ENCODE assay signal across 8 cellular contexts in genomic region chr1:153776352-153776751, GRCh38. TPM values are rescaled to one million over a fixed set of nuclear protein-coding genes. Genes with fewer than 3 reads are reported as not detected.
DNase-seq lines count a peak whose midpoint lies in the region; ATAC-seq and TF ChIP-seq lines count a peak whose summit lies in the region.

No MANE protein-coding gene starts in this region.

- no peaks in the 10 kb centered on the region for H3K27me3 ChIP-seq in HUES6 (ENCODE audit: control insufficient read depth, insufficient read depth, low read length)
- H3K27me3 ChIP-seq in mononuclear cell (ENCODE audit: insufficient read depth, low read length), result no peaks in the 10 kb centered on the region

- no peaks in the 10 kb centered on the region for H3K9me3 Mint-ChIP-seq in central memory CD8-positive, alpha-beta T cell

- peak overlapping the region; percentile 91 for H3K9ac ChIP-seq in HUES6 (ENCODE audit: low read length)

- peak overlapping the region; percentile 99 for H3K27ac ChIP-seq in 22Rv1
- no peak overlapping the region for H3K27ac ChIP-seq in HUES6 (ENCODE audit: low read depth, low read length)

- peaks cover 27% of the 10 kb centered on the region for H3K36me3 ChIP-seq in HUES6 (ENCODE audit: control insufficient read depth, insufficient read depth, low read length)

- H3K4me1 Mint-ChIP-seq in central memory CD8-positive, alpha-beta T cell, result peaks cover 37% of the 10 kb centered on the region

- H3K4me1 ChIP-seq in HUES6 (ENCODE audit: control insufficient read depth, insufficient read depth, low read length) (peaks cover 18% of the 10 kb centered on the region), mononuclear cell (ENCODE audit: insufficient read depth, low read length) (peaks cover 63% of the 10 kb centered on the region)

- peak overlapping the region; percentile 86 for H3K4me3 Mint-ChIP-seq in central memory CD8-positive, alpha-beta T cell

- no peaks in the 10 kb centered on the region for H3K27me3 Mint-ChIP-seq in central memory CD8-positive, alpha-beta T cell

- peaks cover 8% of the 10 kb centered on the region for H3K36me3 Mint-ChIP-seq in central memory CD8-positive, alpha-beta T cell (ENCODE audit: insufficient read depth)

- no peak for DNase-seq in central memory CD8-positive, alpha-beta T cell (ENCODE audit: low spot score in 2 of 2)
- DNase-seq in midbrain (lab: John Stamatoyannopoulos, UW) (no peak), NOMO-1 (lab: John Stamatoyannopoulos, UW; ENCODE audit: unreplicated experiment in 2 of 2) (no peak), iPS-NIHi7 (ENCODE audit: extremely low spot score) (no peak)

- H3K27ac Mint-ChIP-seq in central memory CD8-positive, alpha-beta T cell (ENCODE audit: low read depth), result peak overlapping the region; percentile 73

- TF ChIP-seq CTCF in 22Rv1 (IDR thresholded peaks at IDR 0.05), result no peak

- peak overlapping the region; percentile 94 for H3K4me3 ChIP-seq in HUES6 (ENCODE audit: low read depth, low read length)
- H3K4me3 ChIP-seq in mononuclear cell (ENCODE audit: low read length), result peak overlapping the region; percentile 67

- H3K9me3 ChIP-seq in HUES6 (ENCODE audit: control insufficient read depth, insufficient read depth, low read depth, low read length) (no peaks in the 10 kb centered on the region), mononuclear cell (ENCODE audit: low read depth, low read length) (no peaks in the 10 kb centered on the region)

- ATAC-seq in central memory CD8-positive, alpha-beta T cell (replicated peaks; ENCODE audit: extremely low read depth, poor library complexity, severe bottlenecking), result no peak
- ATAC-seq in HG03442 (IDR thresholded peaks at IDR 0.05; ENCODE audit: unreplicated experiment), result no peak

RNA-seq across cellular contexts. Expression of gene SLC27A3, which starts 1.1 kb away (rescaled TPM):
- 7.5 TPM for total RNA-seq in mononuclear cell

RNA-seq across cellular contexts. Expression of gene INTS3, which starts 48.5 kb away (rescaled TPM):
- 11.6 TPM for total RNA-seq in mononuclear cell
